In genomic region chr9:86460211-86461002, GRCh38 we compare ENCODE assay signal across 17 cellular contexts.
"Had no signal": no experiment of that assay in that cellular context is flagged by ENCODE, and none has a peak within 500 bp of the region (broad histone marks: within the 10 kb centered on the region; RNA-seq: fewer than 3 reads in every experiment).

No MANE protein-coding gene starts in this region.

- H3K27ac Mint-ChIP-seq: activated CD8-positive, alpha-beta memory T cell treated with anti-CD3 and anti-CD28 coated beads, Interleukin-2, amount 10 ng/mL, durations not matched to agents 7 days and 5 days; activated naive CD4-positive, alpha-beta T cell treated with anti-CD3 and anti-CD28 coated beads, Interleukin-2, amount 50 U/mL, for 24 hours; activated T-cell treated with anti-CD3 and anti-CD28 coated beads, Interleukin-2, amount 50 U/mL, for 24 hours; neural progenitor cell; T-helper 2 cell treated with Interferon-gamma antibody and Interleukin-4, amounts not matched to agents 5 μg/mL and 100 μg/mL, for 36 hours had no signal

- DNase-seq: activated CD4-positive, alpha-beta T cell treated with anti-CD3 and anti-CD28 coated beads, Interleukin-2, amount 50 U/mL, for 4 hours; activated CD8-positive, alpha-beta memory T cell treated with anti-CD3 and anti-CD28 coated beads, Interleukin-2, amount 10 ng/mL, durations not matched to agents 7 days and 5 days; activated effector memory CD4-positive, alpha-beta T cell treated with Interleukin-2 at 50 U/mL for 16 hours; activated T-cell treated with anti-CD3 and anti-CD28 coated beads, Interleukin-2, amount 50 U/mL, for 24 hours; amygdala; kidney glomerular epithelial cell; retina; stimulated activated CD4-positive, alpha-beta T cell treated with anti-CD3 and anti-CD28 coated beads, Interleukin-4, amount 100 ng/mL, for 4 hours; stomach had no signal

- ATAC-seq: activated CD4-positive, CD25-positive, alpha-beta regulatory T cell treated with anti-CD3 and anti-CD28 coated beads, Interleukin-2, amount 50 U/mL, for 24 hours; activated CD8-positive, alpha-beta memory T cell treated with anti-CD3 and anti-CD28 coated beads, Interleukin-2, amount 10 ng/mL, durations not matched to agents 7 days and 5 days had no signal

- H3K27me3 ChIP-seq: hepatocyte, neural progenitor cell, stomach had no signal

- H3K4me3 Mint-ChIP-seq: activated CD8-positive, alpha-beta memory T cell treated with anti-CD3 and anti-CD28 coated beads, Interleukin-2, amount 10 ng/mL, durations not matched to agents 7 days and 5 days; activated naive CD4-positive, alpha-beta T cell treated with anti-CD3 and anti-CD28 coated beads, Interleukin-2, amount 50 U/mL, for 24 hours; activated T-cell treated with anti-CD3 and anti-CD28 coated beads, Interleukin-2, amount 50 U/mL, for 24 hours; neural progenitor cell; T-helper 2 cell treated with Interferon-gamma antibody and Interleukin-4, amounts not matched to agents 5 μg/mL and 100 μg/mL, for 36 hours had no signal

- H3K4me1 ChIP-seq: parathyroid adenoma had no signal

- H3K4me2 ChIP-seq: hepatocyte, neural progenitor cell had no signal

- H3K4me3 ChIP-seq: hepatocyte, neural progenitor cell, skin epidermis, stomach, thoracic aorta had no signal

- H3K9ac ChIP-seq: neural progenitor cell, parathyroid adenoma had no signal

- H3K36me3 Mint-ChIP-seq: activated CD8-positive, alpha-beta memory T cell treated with anti-CD3 and anti-CD28 coated beads, Interleukin-2, amount 10 ng/mL, durations not matched to agents 7 days and 5 days; activated naive CD4-positive, alpha-beta T cell treated with anti-CD3 and anti-CD28 coated beads, Interleukin-2, amount 50 U/mL, for 24 hours; neural progenitor cell had no signal

- H3K79me2 ChIP-seq: hepatocyte, parathyroid adenoma had no signal

- H3K36me3 ChIP-seq: neural progenitor cell, stomach, thoracic aorta had no signal

- H3K27me3 Mint-ChIP-seq: activated naive CD4-positive, alpha-beta T cell treated with anti-CD3 and anti-CD28 coated beads, Interleukin-2, amount 50 U/mL, for 24 hours; activated T-cell treated with anti-CD3 and anti-CD28 coated beads, Interleukin-2, amount 50 U/mL, for 24 hours had no signal

- H3K27ac ChIP-seq: hepatocyte, neural progenitor cell, parathyroid adenoma, skin epidermis, stomach, thoracic aorta had no signal

- H3K9me3 ChIP-seq: stomach, thoracic aorta had no signal

- H2AFZ ChIP-seq: hepatocyte, neural progenitor cell, parathyroid adenoma had no signal

- H3K9me3 Mint-ChIP-seq: activated naive CD4-positive, alpha-beta T cell treated with anti-CD3 and anti-CD28 coated beads, Interleukin-2, amount 50 U/mL, for 24 hours; activated T-cell treated with anti-CD3 and anti-CD28 coated beads, Interleukin-2, amount 50 U/mL, for 24 hours; neural progenitor cell; T-helper 2 cell treated with Interferon-gamma antibody and Interleukin-4, amounts not matched to agents 5 μg/mL and 100 μg/mL, for 36 hours had no signal

- H3K4me1 Mint-ChIP-seq: activated CD8-positive, alpha-beta memory T cell treated with anti-CD3 and anti-CD28 coated beads, Interleukin-2, amount 10 ng/mL, durations not matched to agents 7 days and 5 days; activated naive CD4-positive, alpha-beta T cell treated with anti-CD3 and anti-CD28 coated beads, Interleukin-2, amount 50 U/mL, for 24 hours had no signal
